ENCODE assay signal across 10 cellular contexts in the genomic region with DNA sequence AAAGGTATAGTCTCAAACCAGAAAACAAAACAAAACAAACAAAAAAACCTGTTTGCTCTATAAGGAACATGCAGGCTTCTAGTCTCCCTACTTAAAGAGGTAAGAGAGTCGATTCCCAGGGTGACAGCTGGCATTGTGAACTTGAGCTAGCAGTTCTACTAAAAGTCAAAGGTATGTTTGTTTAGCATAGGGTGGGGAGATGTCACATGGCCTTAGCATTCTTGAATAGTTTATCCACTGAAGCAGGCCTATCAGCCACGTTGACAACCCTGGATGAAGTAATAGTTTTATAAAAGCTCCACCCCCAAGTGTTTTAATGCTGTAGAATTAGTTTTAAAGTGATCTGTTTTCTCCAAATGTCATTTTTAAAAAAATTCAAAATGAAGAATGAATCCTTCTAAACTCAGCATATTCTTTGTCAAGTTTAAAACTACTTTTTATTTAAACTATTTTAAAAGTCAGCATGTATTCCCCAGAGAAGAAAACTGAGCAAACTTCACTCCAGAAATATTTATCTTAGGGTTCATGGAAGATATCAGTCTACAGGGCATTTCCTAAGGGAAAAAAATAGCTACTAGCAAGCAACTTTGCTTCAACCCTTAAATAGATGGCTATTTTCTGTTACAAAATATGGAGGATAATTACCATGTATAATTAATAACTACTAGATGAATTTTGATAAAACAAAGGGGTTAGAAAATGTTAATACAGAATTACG. TPM values are rescaled to one million over a fixed set of nuclear protein-coding genes. Genes with fewer than 3 reads are reported as not detected.
DNase-seq lines count a peak whose midpoint lies in the region; ATAC-seq and TF ChIP-seq lines count a peak whose summit lies in the region.
"Had no signal": no experiment of that assay in that cellular context is flagged by ENCODE, and none has a peak within 500 bp of the region (broad histone marks: within the 10 kb centered on the region; RNA-seq: fewer than 3 reads in every experiment).

No MANE protein-coding gene starts in this region.

- TF ChIP-seq CTCF in A673 (conservative IDR thresholded peaks at IDR 0.05; ENCODE audit: low read depth, low read length) (no peak), colonic mucosa (IDR thresholded peaks at IDR 0.05) (no peak)

- H2BK5ac ChIP-seq in mesenchymal stem cell (ENCODE audit: low read depth, low read length, poor library complexity, severe bottlenecking): no peak overlapping the region

- H3K27me3 ChIP-seq in A673 (replicated peaks; ENCODE audit: insufficient read depth, low read depth, low read length, poor library complexity) (no peaks in the 10 kb centered on the region), colonic mucosa (no peaks in the 10 kb centered on the region), mesenchymal stem cell (ENCODE audit: control insufficient read depth in 1 of 2, insufficient read depth in 1 of 2, low read length in 2 of 2) (no peaks in the 10 kb centered on the region)

- H3K4me1 ChIP-seq in A673 (ENCODE audit: insufficient read depth, low read length, poor library complexity, severe bottlenecking) (peaks cover 4% of the 10 kb centered on the region), colonic mucosa (peaks cover 3% of the 10 kb centered on the region), mesenchymal stem cell (ENCODE audit: control insufficient read depth, insufficient read depth, low read depth, low read length) (no peaks in the 10 kb centered on the region)

- intact Hi-C loops in A673 (cut with micrococcal nuclease; ENCODE audit: unreplicated experiment) (no loop called here), colonic mucosa (cut with DNase I) (no loop called here)

- H3K79me1 ChIP-seq in mesenchymal stem cell (replicated peaks; ENCODE audit: low read length, poor library complexity, severe bottlenecking): no peaks in the 10 kb centered on the region

- DNase-seq in A673 (ENCODE audit: low spot score) (peak; percentile 4), NAMALWA (ENCODE audit: low spot score) (peak; percentile 6), colonic mucosa (peak; percentile 80), mesenchymal stem cell (peak; percentile 12), superior temporal gyrus (ENCODE audit: extremely low spot score) (no peak)
- DNase-seq in activated CD4-positive, alpha-beta T cell treated with anti-CD3 and anti-CD28 coated beads for 4 hours: no peak
- no peak for DNase-seq in stimulated activated CD4-positive, alpha-beta T cell treated with anti-CD3 and anti-CD28 coated beads, Interleukin-1b, Interleukin-23, amount 100 ng/mL, for 48 hours
- DNase-seq: immature natural killer cell had no signal

- H3K27ac ChIP-seq in A673 (ENCODE audit: low read depth, low read length, poor library complexity, severe bottlenecking) (no peak overlapping the region), colonic mucosa (peak overlapping the region; percentile 76), mesenchymal stem cell (ENCODE audit: low read length, poor library complexity, severe bottlenecking) (no peak overlapping the region)

- no peak overlapping the region for H2BK120ac ChIP-seq in mesenchymal stem cell (ENCODE audit: low read depth, low read length)

- H3K36me3 ChIP-seq in A673 (ENCODE audit: insufficient read depth, low read length, poor library complexity, severe bottlenecking): no peaks in the 10 kb centered on the region
- no peaks in the 10 kb centered on the region for H3K36me3 ChIP-seq in colonic mucosa
- H3K36me3 ChIP-seq in mesenchymal stem cell (ENCODE audit: control insufficient read depth in 1 of 2, insufficient read depth in 2 of 2, low read depth in 1 of 2, low read length in 2 of 2): no peaks in the 10 kb centered on the region

- POLR2A ChIA-PET in A673 (lab: Charles Lee; ENCODE audit: low non-redundant PET): interaction anchor here (0.6 kb wide), 1 partner anchor 203 kb away, joined by 3 read pairs; no protein-coding TSS in a partner anchor

- 75% methylated on average over 1 of the region's 3 CpGs for WGBS in mesenchymal stem cell

- no peak overlapping the region for H4K8ac ChIP-seq in mesenchymal stem cell (ENCODE audit: low read length)

- H3K18ac ChIP-seq in mesenchymal stem cell (ENCODE audit: low read depth in 1 of 2, low read length in 2 of 2): no peak overlapping the region

- no peak overlapping the region for H3K4me2 ChIP-seq in mesenchymal stem cell (ENCODE audit: low read length, poor library complexity, severe bottlenecking)

- H3K4me3 ChIP-seq in A673 (ENCODE audit: low read depth, low read length, poor library complexity, severe bottlenecking) (no peak overlapping the region), colonic mucosa (no peak overlapping the region), mesenchymal stem cell (ENCODE audit: insufficient read depth in 1 of 2, low read depth in 1 of 2, low read length in 2 of 2) (no peak overlapping the region)

- H3K23ac ChIP-seq in mesenchymal stem cell (ENCODE audit: low read length in 2 of 2): no peak overlapping the region

- H2AFZ ChIP-seq in mesenchymal stem cell (ENCODE audit: low read depth, low read length): no peak overlapping the region

- no peaks in the 10 kb centered on the region for H3K9me3 ChIP-seq in A673 (ENCODE audit: low read depth, low read length, poor library complexity, severe bottlenecking)
- no peaks in the 10 kb centered on the region for H3K9me3 ChIP-seq in colonic mucosa
- H3K9me3 ChIP-seq in mesenchymal stem cell (ENCODE audit: control insufficient read depth, low read length): no peaks in the 10 kb centered on the region

- ATAC-seq in HG02623 (IDR thresholded peaks at IDR 0.05; ENCODE audit: unreplicated experiment): no peak

- H2BK15ac ChIP-seq in mesenchymal stem cell (ENCODE audit: low read depth, poor library complexity, severe bottlenecking): no peak overlapping the region

- no peak overlapping the region for H3K14ac ChIP-seq in mesenchymal stem cell (ENCODE audit: low read length in 2 of 2)

- H3K9ac ChIP-seq in colonic mucosa (ENCODE audit: low read depth in 2 of 2, low read length in 2 of 2) (no peak overlapping the region), mesenchymal stem cell (ENCODE audit: low read length) (peak overlapping the region; percentile 63)

- CTCF ChIA-PET in A673 (lab: Charles Lee): no interaction called here

- BruUV-seq in A673 (replicated peaks; lab: Mats Ljungman, UMichigan): no TSS peak

- no peak overlapping the region for H2BK12ac ChIP-seq in mesenchymal stem cell (ENCODE audit: low read length in 2 of 2)

- H4K91ac ChIP-seq in mesenchymal stem cell (ENCODE audit: low read length): no peak overlapping the region

- H3K4ac ChIP-seq in mesenchymal stem cell (ENCODE audit: low read depth in 1 of 2, low read length in 2 of 2): no peak overlapping the region

- no peak overlapping the region for H2AK5ac ChIP-seq in mesenchymal stem cell (ENCODE audit: low read length, severe bottlenecking)

RNA-seq across cellular contexts. Expression of a gene that starts 1.7 kb away (rescaled TPM):
- total RNA-seq in A673 (2021) (0.37 and 0.46 TPM in 2 replicates), colonic mucosa (1 to 10 TPM; 2.8 to 7.9 TPM)
- 0.11 TPM for polyA plus RNA-seq in mesenchymal stem cell (2013, experiment 1 of 2)
- 0.03 TPM for polyA plus RNA-seq in mesenchymal stem cell (2013, experiment 2 of 2)
- total RNA-seq: HT1080 had no signal

RNA-seq across cellular contexts. Expression of a gene that starts 29.5 kb away (rescaled TPM):
- total RNA-seq in A673 (2021) (298 and 357 TPM in 2 replicates), colonic mucosa (100 to 1,000 TPM; 338 to 537 TPM)
- polyA plus RNA-seq in mesenchymal stem cell (2013, experiment 1 of 2): 689 TPM
- 719 TPM for polyA plus RNA-seq in mesenchymal stem cell (2013, experiment 2 of 2)

RNA-seq across cellular contexts. Expression of a gene that starts 43.8 kb away (rescaled TPM):
- total RNA-seq in A673 (2021) (303 and 389 TPM in 2 replicates), colonic mucosa (100 to 1,000 TPM; 415 to 575 TPM)
- 460 TPM for polyA plus RNA-seq in mesenchymal stem cell (2013, experiment 1 of 2)
- 471 TPM for polyA plus RNA-seq in mesenchymal stem cell (2013, experiment 2 of 2)

Comparison
In these comparisons a context has a peak if more than half of its experiments do, and no peak if none do; other contexts are left out.
1. DNase-seq: peak in A673 (single experiment), NAMALWA (single experiment), colonic mucosa (single experiment) and mesenchymal stem cell (single experiment); none in superior temporal gyrus (single experiment), activated CD4-positive, alpha-beta T cell treated with anti-CD3 and anti-CD28 coated beads for 4 hours (0 of 2) and stimulated activated CD4-positive, alpha-beta T cell treated with anti-CD3 and anti-CD28 coated beads, Interleukin-1b, Interleukin-23, amount 100 ng/mL, for 48 hours (single experiment).